ENCODE assay signal across 8 cellular contexts in the genomic region with DNA sequence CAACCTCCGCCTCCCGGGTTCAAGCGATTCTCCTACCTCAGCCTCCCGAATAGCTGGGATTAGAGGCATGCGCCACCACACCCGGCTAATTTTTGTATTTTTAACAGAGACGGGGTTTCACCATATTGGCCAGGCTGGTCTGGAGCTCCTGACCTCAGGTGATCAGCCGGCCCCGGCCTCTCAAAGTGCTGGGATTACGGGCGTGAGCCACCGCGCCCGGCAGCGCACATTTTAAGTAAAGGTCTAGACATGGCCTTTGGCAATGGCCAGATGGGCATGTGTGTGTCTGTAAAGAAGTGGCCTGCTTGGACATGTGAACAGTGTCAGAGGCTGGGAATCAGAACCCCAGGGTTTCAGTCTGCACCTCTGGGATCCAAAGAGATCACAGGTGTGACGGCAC. TPM values are rescaled to one million over a fixed set of nuclear protein-coding genes. Genes with fewer than 3 reads are reported as not detected.
A peak's percentile ranks its signal among the peaks of the same experiment; 100 is the strongest.
DNase-seq lines count a peak whose midpoint lies in the region; ATAC-seq and TF ChIP-seq lines count a peak whose summit lies in the region.
"Not testable (repeated sequence)": the region's sequence is repeated elsewhere in the genome, so short reads cannot be mapped to it uniquely, and the experiment has no call there.
"Had no signal": no experiment of that assay in that cellular context is flagged by ENCODE, and none has a peak within 500 bp of the region (broad histone marks: within the 10 kb centered on the region; RNA-seq: fewer than 3 reads in every experiment).

No MANE protein-coding gene starts in this region.

- not testable (repeated sequence) for H3K9me3 ChIP-seq in H9 (ENCODE audit: control insufficient read depth, low read depth, low read length); SK-N-SH; mammary epithelial cell (replicated peaks; ENCODE audit: insufficient read depth, low read length); right lobe of liver
- peaks cover 5 to 16% (median 13%) of the 10 kb centered on the region in 4 donors for H3K9me3 ChIP-seq in stomach

- CTCF ChIA-PET in SK-N-SH (lab: Yijun Ruan, JAX) (interaction anchor here (0.6 to 1.0 kb wide), 2 partner anchors 12 to 146 kb away, joined by 3 read pairs; no protein-coding TSS in a partner anchor), mammary epithelial cell (lab: Charles Lee; ENCODE audit: low non-redundant PET) (interaction anchor here (0.6 kb wide), 1 partner anchor 25 kb away, joined by 6 read pairs; no protein-coding TSS in a partner anchor)

- not testable (repeated sequence) for H3K27me3 ChIP-seq in H9 (ENCODE audit: insufficient read depth, low read length); SK-N-SH (ENCODE audit: insufficient read depth); mammary epithelial cell (ENCODE audit: insufficient read depth, low read length); foreskin keratinocyte; right lobe of liver
- H3K27me3 ChIP-seq in stomach = peaks cover 0 to 36% (median 22%) of the 10 kb centered on the region in 3 donors

- H3K36me3 Mint-ChIP-seq in H9 (ENCODE audit: insufficient read depth in 1 of 3, low read depth in 3 of 3); osteocyte (ENCODE audit: unreplicated experiment): not testable (repeated sequence)

- not testable (repeated sequence) for H4K5ac ChIP-seq in H9 (ENCODE audit: insufficient read length, low read depth, low read length)

- H2AK5ac ChIP-seq in H9 (ENCODE audit: insufficient read length, low read length) = not testable (repeated sequence)

- not testable (repeated sequence) for BruUV-seq in mammary epithelial cell (replicated peaks; lab: Mats Ljungman, UMichigan)

- not testable (repeated sequence) for H3K79me2 ChIP-seq in H9 (ENCODE audit: insufficient read depth, low read length); SK-N-SH (ENCODE audit: insufficient read depth)
- H3K79me2 ChIP-seq in mammary epithelial cell (ENCODE audit: insufficient read depth, low read length) = peaks cover 32% of the 10 kb centered on the region

- dilution Hi-C loops in mammary epithelial cell (cut with HindIII; ENCODE audit: low sequenced_read_pairs) = not testable (repeated sequence)

- not testable (repeated sequence) for H3K4ac ChIP-seq in H9 (ENCODE audit: low read depth, low read length)

- no CpG with 5 or more reads among the region's 16 CpGs for WGBS in H9 (ENCODE audit: extremely low coverage, insufficient read length, low lambda C conversion rate)
- 86% methylated on average over 16 of the region's 16 CpGs for WGBS in SK-N-SH (ENCODE audit: low lambda C conversion rate)
- WGBS in mammary epithelial cell (ENCODE audit: low coverage, missing lambda C conversion rate) = 78% methylated on average over 9 of the region's 16 CpGs
- 56% methylated on average over 10 of the region's 16 CpGs for WGBS in right lobe of liver (ENCODE audit: insufficient coverage, low coverage, low lambda C conversion rate, missing lambda C conversion rate)
- WGBS in stomach, 5 donors = 54 to 61% (median 57%) methylated on average over 16 of the region's 16 CpGs

- POLR2A ChIA-PET in SK-N-SH (lab: Yijun Ruan, JAX) = not testable (repeated sequence)

- not testable (repeated sequence) for DNase-seq in H9; SK-N-SH; mammary epithelial cell; foreskin keratinocyte; right lobe of liver; osteocyte (ENCODE audit: extremely low spot score, unreplicated experiment); stomach

- not testable (repeated sequence) for H3K79me1 ChIP-seq in H9 (ENCODE audit: insufficient read depth, low read depth, low read length, poor library complexity, severe bottlenecking)

- intact Hi-C loops in mammary epithelial cell (cut with micrococcal nuclease); right lobe of liver (cut with DNase I); stomach (cut with DNase I; ENCODE audit: low total_unique reads): not testable (repeated sequence)

- not testable (repeated sequence) for H3K56ac ChIP-seq in H9 (ENCODE audit: insufficient read length, low read depth, low read length)

- H3T11ph ChIP-seq in H9 (ENCODE audit: low read length) = not testable (repeated sequence)

- not testable (repeated sequence) for H4K8ac ChIP-seq in H9 (replicated peaks; ENCODE audit: insufficient read length, low read depth, low read length)

- not testable (repeated sequence) for H3K14ac ChIP-seq in H9 (ENCODE audit: insufficient read depth, low read length)

- not testable (repeated sequence) for H2AFZ ChIP-seq in H9 (ENCODE audit: low read length); mammary epithelial cell (ENCODE audit: low read depth, low read length)
- H2AFZ ChIP-seq in SK-N-SH (ENCODE audit: low read depth) = peak overlapping the region; percentile 89

- not testable (repeated sequence) for H3K9me3 Mint-ChIP-seq in H9
- peaks cover 15% of the 10 kb centered on the region for H3K9me3 Mint-ChIP-seq in osteocyte (ENCODE audit: unreplicated experiment)

- peaks cover 19 to 24% of the 10 kb centered on the region in 2 experiments for H3K4me1 Mint-ChIP-seq in H9
- H3K4me1 Mint-ChIP-seq in osteocyte (ENCODE audit: unreplicated experiment) = peaks cover 11% of the 10 kb centered on the region

- not testable (repeated sequence) for H3K4me1 ChIP-seq in H9 (ENCODE audit: insufficient read depth, low read length); SK-N-SH (ENCODE audit: control insufficient read depth in 1 of 2, insufficient read depth in 2 of 2, low read depth in 1 of 2, low read length in 1 of 2); foreskin keratinocyte; right lobe of liver
- H3K4me1 ChIP-seq in mammary epithelial cell (ENCODE audit: insufficient read depth, low read length) = peaks cover 16% of the 10 kb centered on the region
- peaks cover 15 to 21% (median 15%) of the 10 kb centered on the region in 4 donors for H3K4me1 ChIP-seq in stomach

- not testable (repeated sequence) for H2BK12ac ChIP-seq in H9 (ENCODE audit: insufficient read length, low read depth, low read length)

- not testable (repeated sequence) for H2BK5ac ChIP-seq in H9 (ENCODE audit: insufficient read length, low read length)

- H3K4me3 ChIP-seq in SK-N-SH (ENCODE audit: low read depth in 2 of 2, low read length in 1 of 2) = peak overlapping the region; percentile 66 to 72; a peak in 2 of 4 replicates
- H3K4me3 ChIP-seq in mammary epithelial cell (replicated peaks in 1 of 3; ENCODE audit: insufficient read depth in 1 of 3, low read depth in 2 of 3, low read length in 3 of 3) = peak overlapping the region in 2 of 3 experiments; percentile 37 to 79
- peak overlapping the region in 1 of 3 donors; percentile 65 for H3K4me3 ChIP-seq in right lobe of liver
- peak overlapping the region; percentile 62 to 81 (median 64) for H3K4me3 ChIP-seq in stomach

- in situ Hi-C loops in mammary epithelial cell (cut with MboI; ENCODE audit: low sequenced_read_pairs in 2 of 2) = not testable (repeated sequence)

- H3K36me3 ChIP-seq in SK-N-SH (replicated peaks in 1 of 2; ENCODE audit: control insufficient read depth in 1 of 2, insufficient read depth in 2 of 2, low read length in 1 of 2); mammary epithelial cell (ENCODE audit: insufficient read depth, low read length); right lobe of liver; stomach: not testable (repeated sequence)

- not testable (repeated sequence) for ATAC-seq in foreskin keratinocyte, right lobe of liver

- not testable (repeated sequence) for H4K91ac ChIP-seq in H9 (ENCODE audit: insufficient read length, low read depth, low read length)

- TF ChIP-seq POLR2A in right lobe of liver (IDR thresholded peaks at IDR 0.05); stomach (IDR thresholded peaks at IDR 0.05): not testable (repeated sequence)

- not testable (repeated sequence) for H3K23ac ChIP-seq in H9 (ENCODE audit: insufficient read length, low read depth, low read length)

- not testable (repeated sequence) for H3K27ac ChIP-seq in H9 (ENCODE audit: insufficient read length, low read depth, low read length); SK-N-SH (ENCODE audit: low read depth in 2 of 2, low read length in 1 of 2)
- peak overlapping the region; percentile 12 for H3K27ac ChIP-seq in mammary epithelial cell (ENCODE audit: insufficient read depth, low read depth, low read length)
- peak overlapping the region; percentile 95 for H3K27ac ChIP-seq in foreskin keratinocyte
- H3K27ac ChIP-seq in right lobe of liver = peak overlapping the region in 2 of 3 donors; percentile 47 to 53
- peak overlapping the region in 3 of 5 donors; percentile 61 to 80 (median 78) for H3K27ac ChIP-seq in stomach

- not testable (repeated sequence) for H3K9ac ChIP-seq in H9 (ENCODE audit: extremely low read depth, insufficient read length, low read length); SK-N-SH; mammary epithelial cell (ENCODE audit: insufficient read depth, low read length)

- TF ChIP-seq RAD21 in SK-N-SH (IDR thresholded peaks at IDR 0.05; ENCODE audit: low read length) = not testable (repeated sequence)

- H3K23me2 ChIP-seq in H9 (ENCODE audit: insufficient read length, low read depth, low read length, poor library complexity, severe bottlenecking) = not testable (repeated sequence)

- H3F3A ChIP-seq in SK-N-SH (replicated peaks; ENCODE audit: insufficient read depth) = not testable (repeated sequence)

- H2BK20ac ChIP-seq in H9 (ENCODE audit: low read depth, low read length, poor library complexity, severe bottlenecking) = not testable (repeated sequence)

- TF ChIP-seq EP300 in SK-N-SH (IDR thresholded peaks at IDR 0.05; ENCODE audit: borderline replicate concordance in 1 of 2, low read depth in 1 of 2, low read length in 1 of 2); stomach (IDR thresholded peaks at IDR 0.05): not testable (repeated sequence)

- H3K18ac ChIP-seq in H9 (ENCODE audit: insufficient read length, low read depth, low read length) = not testable (repeated sequence)

- not testable (repeated sequence) for H2BK120ac ChIP-seq in H9 (ENCODE audit: low read depth, low read length, poor library complexity, severe bottlenecking)

- not testable (repeated sequence) for H2BK15ac ChIP-seq in H9 (ENCODE audit: low read depth, low read length)

- peaks cover 63% of the 10 kb centered on the region for H3K27me3 Mint-ChIP-seq in H9 (ENCODE audit: low read depth)
- not testable (repeated sequence) for H3K27me3 Mint-ChIP-seq in osteocyte (ENCODE audit: unreplicated experiment)

- H4K20me1 ChIP-seq in H9 (ENCODE audit: control insufficient read depth, insufficient read depth, insufficient read length); SK-N-SH (ENCODE audit: insufficient read depth); mammary epithelial cell (ENCODE audit: insufficient read depth, low read length): not testable (repeated sequence)

- H3K27ac Mint-ChIP-seq in H9; osteocyte (ENCODE audit: unreplicated experiment): not testable (repeated sequence)

- not testable (repeated sequence) for TF ChIP-seq CTCF in H9 (conservative IDR thresholded peaks at IDR 0.05); SK-N-SH (IDR thresholded peaks at IDR 0.05); mammary epithelial cell (conservative IDR thresholded peaks at IDR 0.05 in 1 of 2, IDR thresholded peaks at IDR 0.05 in 1 of 2; ENCODE audit: extremely low read depth in 1 of 2, insufficient read depth in 1 of 2, low read depth in 1 of 2, low read length in 2 of 2); foreskin keratinocyte (conservative IDR thresholded peaks at IDR 0.05); right lobe of liver (IDR thresholded peaks at IDR 0.05); osteocyte (IDR thresholded peaks at IDR 0.05); stomach (IDR thresholded peaks at IDR 0.05)

- peak overlapping the region; percentile 59 for H3K4me2 ChIP-seq in H9 (ENCODE audit: insufficient read depth, insufficient read length, low read length)
- H3K4me2 ChIP-seq in SK-N-SH = peak overlapping the region; percentile 86
- peak overlapping the region; percentile 84 for H3K4me2 ChIP-seq in mammary epithelial cell (ENCODE audit: insufficient read depth, low read depth, low read length)

- H3K9me2 ChIP-seq in SK-N-SH = not testable (repeated sequence)

- H3K4me3 Mint-ChIP-seq in H9 (peak overlapping the region; percentile 80 to 95), osteocyte (ENCODE audit: unreplicated experiment) (peak overlapping the region; percentile 90)

RNA-seq across cellular contexts. Expression of gene AFAP1L1, which starts 1.1 kb away (rescaled TPM):
- total RNA-seq in H9 (2021) (1.8 and 2.0 TPM in 2 replicates), mammary epithelial cell (10 to 100 TPM; 19.0 to 23.2 TPM), foreskin keratinocyte (16.5 and 16.6 TPM in 2 replicates), right lobe of liver (1 to 10 TPM; 3.1 to 6.6 (median 5.2) TPM), osteocyte (2.2 and 2.3 TPM in 2 replicates), stomach (10 to 100 TPM in 3 of 5 donors, 1 to 10 TPM in 1, under 1 TPM in 1; 0.29 to 66.5 (median 14.0) TPM)
- polyA plus RNA-seq in SK-N-SH (2012; rRNA removed) (0.82 and 0.89 TPM in 2 replicates), mammary epithelial cell (6.3 TPM), foreskin keratinocyte (9.8 and 10.1 TPM in 2 replicates), stomach (1 to 10 TPM; 1.5 to 2.7 (median 1.8) TPM)
- 1.0 TPM in 2 replicates for polyA plus RNA-seq in SK-N-SH (2012; cell fraction: cytosol; rRNA removed)
- 1.1 and 1.4 TPM in 2 replicates for polyA plus RNA-seq in SK-N-SH (2012; cell fraction: nucleus; rRNA removed)
- 18.6 TPM for polyA minus RNA-seq in mammary epithelial cell
- total RNA-seq: activated T-helper 2 cell treated with anti-CD3 and anti-CD28 coated beads, Interferon-gamma antibody, Interleukin-2, Interleukin-4, amounts not matched to agents 10 μg/mL and 5 μg/mL and 100 μg/mL, durations not matched to agents 14 hours and 24 hours and 36 hours had no signal
